8 cellular contexts compared by ENCODE assay signal in the genomic region with DNA sequence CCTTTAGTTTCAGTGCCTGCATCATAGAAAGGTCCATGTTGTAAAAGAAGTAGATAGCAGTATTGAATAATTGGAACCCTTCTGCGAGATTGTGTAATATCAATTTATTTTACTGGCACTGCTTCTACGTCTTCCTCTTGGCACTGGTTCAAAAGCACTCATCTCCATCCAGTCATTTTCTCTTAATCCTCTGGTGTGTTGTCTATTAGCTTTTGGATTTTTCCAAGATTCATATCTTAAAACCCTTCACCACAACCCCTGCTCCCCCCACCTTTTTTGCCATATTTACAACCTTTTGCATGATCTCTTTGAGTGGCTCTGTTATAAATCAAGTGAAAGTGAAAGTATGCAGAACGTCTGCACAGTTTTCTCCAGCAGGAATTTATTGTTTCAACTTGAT.
DNase-seq lines count a peak whose midpoint lies in the region; ATAC-seq, FAIRE-seq and TF ChIP-seq lines count a peak whose summit lies in the region.

No MANE protein-coding gene starts in this region.

- H3K9me3 Mint-ChIP-seq in Calu3 (ENCODE audit: low read depth, unreplicated experiment) = no peaks in the 10 kb centered on the region
- no peaks in the 10 kb centered on the region for H3K9me3 Mint-ChIP-seq in activated CD8-positive, alpha-beta T cell treated with anti-CD3 and anti-CD28 coated beads for 36 hours
- H3K9me3 Mint-ChIP-seq in GM23338 = peaks cover 7% of the 10 kb centered on the region; the same call in 2 of the 3 replicates
- H3K9me3 Mint-ChIP-seq in glutamatergic neuron (ENCODE audit: unreplicated experiment) = no peaks in the 10 kb centered on the region

- no peaks in the 10 kb centered on the region for H3K9me1 ChIP-seq in keratinocyte (ENCODE audit: control insufficient read depth, extremely low read depth, insufficient read depth, low read length)

- H2AFZ ChIP-seq in keratinocyte (ENCODE audit: control insufficient read depth, low read length) (peak overlapping the region; percentile 58), GM23338 (no peak overlapping the region)

- no peaks in the 10 kb centered on the region for H3K9me3 ChIP-seq in keratinocyte (ENCODE audit: control insufficient read depth, low read depth, low read length)

- no peaks in the 10 kb centered on the region for H3K79me2 ChIP-seq in keratinocyte (ENCODE audit: control insufficient read depth, insufficient read depth, low read length)
- H3K79me2 ChIP-seq in GM23338 (replicated peaks; ENCODE audit: insufficient read depth) = no peaks in the 10 kb centered on the region

- peak; percentile 62 for ATAC-seq in HG03442 (IDR thresholded peaks at IDR 0.05; ENCODE audit: unreplicated experiment)
- ATAC-seq in activated CD8-positive, alpha-beta T cell treated with anti-CD3 and anti-CD28 coated beads for 36 hours = peak; percentile 49
- no peak for ATAC-seq in GM21717 (IDR thresholded peaks at IDR 0.05; ENCODE audit: unreplicated experiment)
- no peak for ATAC-seq in GM23338

- H3K27ac ChIP-seq in keratinocyte (ENCODE audit: control insufficient read depth, insufficient read depth, low read length) (no peak overlapping the region), GM23338 (ENCODE audit: low read depth) (no peak overlapping the region)

- H3K9ac ChIP-seq in keratinocyte (ENCODE audit: control insufficient read depth, extremely low read depth, insufficient read depth, low read length) = no peak overlapping the region

- H3K27me3 ChIP-seq in keratinocyte (ENCODE audit: control insufficient read depth, extremely low read depth, insufficient read depth, low read length) (no peaks in the 10 kb centered on the region), GM23338 (ENCODE audit: insufficient read depth) (no peaks in the 10 kb centered on the region)

- H3K36me3 Mint-ChIP-seq in Calu3 (ENCODE audit: insufficient read depth, unreplicated experiment) (peaks cover 6% of the 10 kb centered on the region), GM23338 (ENCODE audit: low read depth) (no peaks in the 10 kb centered on the region), glutamatergic neuron (ENCODE audit: unreplicated experiment) (no peaks in the 10 kb centered on the region)
- no peaks in the 10 kb centered on the region for H3K36me3 Mint-ChIP-seq in activated CD8-positive, alpha-beta T cell treated with anti-CD3 and anti-CD28 coated beads for 36 hours (ENCODE audit: low read depth)

- H3K36me3 ChIP-seq in keratinocyte (ENCODE audit: control insufficient read depth in 2 of 2, extremely low read depth in 1 of 2, insufficient read depth in 2 of 2, low read length in 2 of 2) (no peaks in the 10 kb centered on the region), GM23338 (ENCODE audit: insufficient read depth) (no peaks in the 10 kb centered on the region)

- peak overlapping the region; percentile 67 for H3K4me2 ChIP-seq in keratinocyte (ENCODE audit: control insufficient read depth, extremely low read depth, insufficient read depth, low read depth, low read length)
- no peak overlapping the region for H3K4me2 ChIP-seq in GM23338

- peaks cover 3% of the 10 kb centered on the region; the same call in 1 of the 2 replicates for H3K9me2 ChIP-seq in GM23338 (ENCODE audit: insufficient read depth)

- H3K4me3 Mint-ChIP-seq in Calu3 (ENCODE audit: low read depth, unreplicated experiment) = peak overlapping the region; percentile 73
- H3K4me3 Mint-ChIP-seq in activated CD8-positive, alpha-beta T cell treated with anti-CD3 and anti-CD28 coated beads for 36 hours = peak overlapping the region; percentile 66
- H3K4me3 Mint-ChIP-seq in GM23338 = no peak overlapping the region
- no peak overlapping the region for H3K4me3 Mint-ChIP-seq in glutamatergic neuron (ENCODE audit: unreplicated experiment)

- dilution Hi-C loops in keratinocyte (cut with MboI; ENCODE audit: extremely low pct_ligation_motif_present, low sequenced_read_pairs) = no loop called here

- intact Hi-C loops in Calu3 (cut with micrococcal nuclease; ENCODE audit: unreplicated experiment) = no loop called here
- intact Hi-C loops in activated CD8-positive, alpha-beta T cell treated with anti-CD3 and anti-CD28 coated beads for 36 hours (cut with micrococcal nuclease) = no loop called here

- DNase-seq in Calu3 = no peak
- DNase-seq in activated CD8-positive, alpha-beta T cell treated with anti-CD3 and anti-CD28 coated beads for 36 hours = no peak
- DNase-seq in keratinocyte (ENCODE audit: low read depth, low spot score) = no peak
- no peak for DNase-seq in GM23338 (ENCODE audit: low spot score)
- no peak for DNase-seq in NCI-H446 (lab: John Stamatoyannopoulos, UW)
- DNase-seq in glutamatergic neuron = no peak

- POLR2A ChIA-PET in activated CD8-positive, alpha-beta T cell treated with anti-CD3 and anti-CD28 coated beads for 36 hours (lab: Charles Lee) = no interaction called here

- H3K27me3 Mint-ChIP-seq in Calu3 (ENCODE audit: unreplicated experiment) (no peaks in the 10 kb centered on the region), GM23338 (ENCODE audit: insufficient read depth, low read depth, poor library complexity) (no peaks in the 10 kb centered on the region), glutamatergic neuron (ENCODE audit: unreplicated experiment) (no peaks in the 10 kb centered on the region)
- H3K27me3 Mint-ChIP-seq in activated CD8-positive, alpha-beta T cell treated with anti-CD3 and anti-CD28 coated beads for 36 hours = no peaks in the 10 kb centered on the region

- CTCF ChIA-PET in Calu3 (lab: Charles Lee) = interaction anchor here (1.0 kb wide), 1 partner anchor 14 kb away, joined by 4 read pairs; no protein-coding TSS in a partner anchor
- CTCF ChIA-PET in activated CD8-positive, alpha-beta T cell treated with anti-CD3 and anti-CD28 coated beads for 36 hours (lab: Charles Lee) = interaction anchor here (1.1 to 1.7 kb wide), 3 partner anchors 20 to 208 kb away, joined by 3 to 6 read pairs (median 4); no protein-coding TSS in a partner anchor

- peak overlapping the region in 2 of 3 experiments; percentile 48 to 72 for H3K4me3 ChIP-seq in keratinocyte (ENCODE audit: control insufficient read depth in 2 of 3, extremely low read depth in 1 of 3, insufficient read depth in 2 of 3, low read depth in 1 of 3, low read length in 3 of 3)
- H3K4me3 ChIP-seq in GM23338 = no peak overlapping the region

- H4K20me1 ChIP-seq in keratinocyte (ENCODE audit: control insufficient read depth, extremely low read depth, insufficient read depth, low read length) = no peaks in the 10 kb centered on the region
- H4K20me1 ChIP-seq in GM23338 (replicated peaks; ENCODE audit: insufficient read depth) = no peaks in the 10 kb centered on the region

- no TSS peak for BruUV-seq in Calu3 (replicated peaks; lab: Mats Ljungman, UMichigan)

- no peaks in the 10 kb centered on the region for H3F3A ChIP-seq in GM23338 (replicated peaks; ENCODE audit: low read depth)

- H3K4me1 Mint-ChIP-seq in Calu3 (ENCODE audit: low read depth, unreplicated experiment) (peaks cover 13% of the 10 kb centered on the region), GM23338 (no peaks in the 10 kb centered on the region), glutamatergic neuron (ENCODE audit: low read depth, unreplicated experiment) (no peaks in the 10 kb centered on the region)
- peaks cover 15% of the 10 kb centered on the region for H3K4me1 Mint-ChIP-seq in activated CD8-positive, alpha-beta T cell treated with anti-CD3 and anti-CD28 coated beads for 36 hours (ENCODE audit: low read depth)

- H3K27ac Mint-ChIP-seq in Calu3 (ENCODE audit: unreplicated experiment) (peak overlapping the region; percentile 40), GM23338 (no peak overlapping the region), glutamatergic neuron (ENCODE audit: unreplicated experiment) (no peak overlapping the region)
- peak overlapping the region; percentile 1 for H3K27ac Mint-ChIP-seq in activated CD8-positive, alpha-beta T cell treated with anti-CD3 and anti-CD28 coated beads for 36 hours

- FAIRE-seq in keratinocyte (lab: Jason Lieb, UNC) = no peak

- H3K4me1 ChIP-seq in keratinocyte (ENCODE audit: control insufficient read depth, extremely low read depth, insufficient read depth, low read length) = no peaks in the 10 kb centered on the region
- H3K4me1 ChIP-seq in GM23338 (ENCODE audit: insufficient read depth) = no peaks in the 10 kb centered on the region

- TF ChIP-seq CTCF in Calu3 (IDR thresholded peaks at IDR 0.05; ENCODE audit: unreplicated experiment) (no peak), keratinocyte (optimal IDR thresholded peaks at IDR 0.05 in 1 of 3, IDR thresholded peaks at IDR 0.05 in 1 of 3, conservative IDR thresholded peaks at IDR 0.05 in 1 of 3; ENCODE audit: extremely low read depth in 1 of 3, insufficient read depth in 2 of 3, low read length in 3 of 3) (no peak), GM23338 (conservative IDR thresholded peaks at IDR 0.05; ENCODE audit: low read depth in 2 of 2) (no peak), glutamatergic neuron (IDR thresholded peaks at IDR 0.05; ENCODE audit: partially characterized antibody, unreplicated experiment) (no peak)
- TF ChIP-seq CTCF in activated CD8-positive, alpha-beta T cell treated with anti-CD3 and anti-CD28 coated beads for 36 hours (IDR thresholded peaks at IDR 0.05) = no peak

TF ChIP-seq in GM23338, 12 proteins besides CTCF, POLR2A, EP300 and RAD21 (continues in another document):
- TF ChIP-seq JUNB (IDR thresholded peaks at IDR 0.05; ENCODE audit: unreplicated experiment) = no peak

Comparison
In these comparisons a context has a peak if more than half of its experiments do, and no peak if none do; other contexts are left out.
1. H3K27ac Mint-ChIP-seq: peak in Calu3 (single experiment) and activated CD8-positive, alpha-beta T cell treated with anti-CD3 and anti-CD28 coated beads for 36 hours (single experiment); none in GM23338 (single experiment) and glutamatergic neuron (single experiment).
2. H3K4me3 Mint-ChIP-seq: peak in Calu3 (single experiment) and activated CD8-positive, alpha-beta T cell treated with anti-CD3 and anti-CD28 coated beads for 36 hours (single experiment); none in GM23338 (single experiment) and glutamatergic neuron (single experiment).
3. ATAC-seq: peak in HG03442 (single experiment) and activated CD8-positive, alpha-beta T cell treated with anti-CD3 and anti-CD28 coated beads for 36 hours (single experiment); none in GM21717 (single experiment) and GM23338 (single experiment).